In genomic region chr18:58493516-58494253, GRCh38 we compare ENCODE assay signal across 8 cellular contexts.
DNase-seq lines count a peak whose midpoint lies in the region; ATAC-seq, FAIRE-seq and TF ChIP-seq lines count a peak whose summit lies in the region.

No MANE protein-coding gene starts in this region.

- TF ChIP-seq CTCF in GM12865 (IDR thresholded peaks at IDR 0.05; ENCODE audit: insufficient read depth, low read depth, low read length, missing control alignments): peak; percentile 78
- TF ChIP-seq CTCF in WERI-Rb-1 (IDR thresholded peaks at IDR 0.05; ENCODE audit: low read depth, low read length): peak; percentile 91
- peak; percentile 80 for TF ChIP-seq CTCF in kidney (IDR thresholded peaks at IDR 0.05; ENCODE audit: borderline replicate concordance, extremely low read depth, insufficient read depth)

- H3K4me3 ChIP-seq in GM12865 (ENCODE audit: low read depth, low read length) (no peak overlapping the region), WERI-Rb-1 (ENCODE audit: low read depth, low read length) (no peak overlapping the region), kidney (ENCODE audit: low read length in 2 of 2) (no peak overlapping the region)

- H3K27ac ChIP-seq in WERI-Rb-1 (no peak overlapping the region), kidney (ENCODE audit: low read depth in 2 of 2, low read length in 2 of 2) (no peak overlapping the region)

- DNase-seq in GM12865 (ENCODE audit: low read depth) (peak; percentile 83), NCI-H2171 treated with DMSO at 0.1 percent for 48 hours (lab: John Stamatoyannopoulos, UW) (peak; percentile 76), WERI-Rb-1 (peak; percentile 82), T47D (ENCODE audit: low read depth in 1 of 2, low spot score in 1 of 2) (peak; percentile 50 to 69), kidney (peak; percentile 82), GF-D8 (lab: John Stamatoyannopoulos, UW) (no peak)
- peak; percentile 59 to 73 for DNase-seq in stimulated activated CD4-positive, alpha-beta T cell treated with anti-CD3 and anti-CD28 coated beads, Interleukin-15, amount 100 ng/mL, for 48 hours (ENCODE audit: low read depth in 2 of 2)

- peak; percentile 91 for FAIRE-seq in kidney (lab: Jason Lieb, UNC)

- no peaks in the 10 kb centered on the region for H3K9me3 ChIP-seq in WERI-Rb-1 (ENCODE audit: severe bottlenecking)
- no peaks in the 10 kb centered on the region for H3K9me3 ChIP-seq in kidney (ENCODE audit: control insufficient read depth in 1 of 2, low read length in 2 of 2)

- intact Hi-C loops in kidney (cut with DNase I): no loop called here

- H3K4me1 ChIP-seq in kidney (ENCODE audit: control insufficient read depth in 1 of 2, insufficient read depth in 1 of 2, low read depth in 1 of 2, low read length in 2 of 2): peaks cover 3 to 5% of the 10 kb centered on the region in 2 donors

- in situ Hi-C loops in T47D (cut with HindIII; ENCODE audit: low pct_unique_long_range_greater_than_20kb, low sequenced_read_pairs): no loop called here

- H3K9ac ChIP-seq in kidney (ENCODE audit: low read length in 2 of 2): peak overlapping the region in 1 of 2 donors; percentile 21

- peak; percentile 59 for ATAC-seq in HG02973 (IDR thresholded peaks at IDR 0.05; ENCODE audit: unreplicated experiment)

- H3K27me3 ChIP-seq in WERI-Rb-1 (ENCODE audit: insufficient read depth, low read depth, severe bottlenecking): no peaks in the 10 kb centered on the region

- H3K36me3 ChIP-seq in WERI-Rb-1 (no peaks in the 10 kb centered on the region), kidney (ENCODE audit: control insufficient read depth in 1 of 2, insufficient read depth in 2 of 2, low read length in 2 of 2) (no peaks in the 10 kb centered on the region)
